Comparison of ENCODE assay signal across 9 cellular contexts in genomic region chr2:37523861-37524362, GRCh38.
DNase-seq lines count a peak whose midpoint lies in the region; ATAC-seq and TF ChIP-seq lines count a peak whose summit lies in the region.
"Had no signal": no experiment of that assay in that cellular context is flagged by ENCODE, and none has a peak within 500 bp of the region (broad histone marks: within the 10 kb centered on the region; RNA-seq: fewer than 3 reads in every experiment).

No MANE protein-coding gene starts in this region.

- DNase-seq in GM04503 (ENCODE audit: low read depth) (peak; percentile 67), SKM-1 (lab: John Stamatoyannopoulos, UW; ENCODE audit: unreplicated experiment) (peak; percentile 78), gastrocnemius medialis (peak; percentile 28 to 60), amniotic stem cell (lab: John Stamatoyannopoulos, UW) (no peak), DMS79 (lab: John Stamatoyannopoulos, UW) (no peak)
- no peak for DNase-seq in activated naive CD4-positive, alpha-beta T cell treated with anti-CD3 and anti-CD28 coated beads, Interleukin-2, amount 50 U/mL, for 72 hours (ENCODE audit: low spot score in 2 of 2)
- DNase-seq: NCI-H510A treated with DMSO at 0.1 percent for 48 hours had no signal

- no peaks in the 10 kb centered on the region for H3K9me3 Mint-ChIP-seq in activated naive CD4-positive, alpha-beta T cell treated with anti-CD3 and anti-CD28 coated beads, Interleukin-2, amount 50 U/mL, for 72 hours

- in situ Hi-C loops in gastrocnemius medialis (cut with MboI; ENCODE audit: low sequenced_read_pairs in 4 of 4) = no loop called here

- TF ChIP-seq POLR2A in gastroesophageal sphincter (IDR thresholded peaks at IDR 0.05) (no peak), gastrocnemius medialis (IDR thresholded peaks at IDR 0.05) (no peak)

- no peak for TF ChIP-seq EP300 in gastroesophageal sphincter (IDR thresholded peaks at IDR 0.05)

- intact Hi-C loops in gastrocnemius medialis (cut with DNase I; ENCODE audit: low total_unique reads) = loop anchor here (2.0 to 5.0 kb wide), 2 partner anchors 15 to 133 kb away; no protein-coding TSS in a partner anchor

- peaks cover 10 to 61% (median 16%) of the 10 kb centered on the region in 3 donors for H3K4me1 ChIP-seq in gastroesophageal sphincter
- peaks cover 14 to 16% of the 10 kb centered on the region in 2 donors for H3K4me1 ChIP-seq in gastrocnemius medialis

- no peaks in the 10 kb centered on the region for H3K27me3 ChIP-seq in gastroesophageal sphincter
- no peaks in the 10 kb centered on the region for H3K27me3 ChIP-seq in gastrocnemius medialis

- H3K27ac Mint-ChIP-seq in activated naive CD4-positive, alpha-beta T cell treated with anti-CD3 and anti-CD28 coated beads, Interleukin-2, amount 50 U/mL, for 72 hours = no peak overlapping the region

- H3K9me3 ChIP-seq in gastroesophageal sphincter (no peaks in the 10 kb centered on the region), gastrocnemius medialis (no peaks in the 10 kb centered on the region)

- TF ChIP-seq CTCF in gastroesophageal sphincter (IDR thresholded peaks at IDR 0.05) (no peak), gastrocnemius medialis (IDR thresholded peaks at IDR 0.05 in 4 of 5, conservative IDR thresholded peaks at IDR 0.05 in 1 of 5) (no peak)

- H3K27ac ChIP-seq in gastroesophageal sphincter (peak overlapping the region; percentile 74 to 79 (median 77)), gastrocnemius medialis (peak overlapping the region; percentile 3 to 65 (median 31))

- H3K36me3 Mint-ChIP-seq in activated naive CD4-positive, alpha-beta T cell treated with anti-CD3 and anti-CD28 coated beads, Interleukin-2, amount 50 U/mL, for 72 hours = no peaks in the 10 kb centered on the region

- H3K36me3 ChIP-seq in gastroesophageal sphincter = no peaks in the 10 kb centered on the region
- H3K36me3 ChIP-seq in gastrocnemius medialis = no peaks in the 10 kb centered on the region

- 0 to 3% methylated on average over 4 to 5 of the region's 5 CpGs for WGBS in gastroesophageal sphincter (ENCODE audit: low coverage in 1 of 2), 2 donors

- peak; percentile 96 for ATAC-seq in gastroesophageal sphincter
- ATAC-seq in gastrocnemius medialis = peak; percentile 96 to 98
- no peak for ATAC-seq in GM21381 (IDR thresholded peaks at IDR 0.05; ENCODE audit: unreplicated experiment)
- ATAC-seq in activated naive CD4-positive, alpha-beta T cell treated with anti-CD3 and anti-CD28 coated beads, Interleukin-2, amount 50 U/mL, for 72 hours = no peak

- H3K4me3 ChIP-seq in gastroesophageal sphincter = no peak overlapping the region
- H3K4me3 ChIP-seq in gastrocnemius medialis = no peak overlapping the region

Comparison
In these comparisons a context has a peak if more than half of its experiments do, and no peak if none do; other contexts are left out.
1. DNase-seq: peak in GM04503 (single experiment), SKM-1 (single experiment) and gastrocnemius medialis (2 of 2); none in amniotic stem cell (single experiment), activated naive CD4-positive, alpha-beta T cell treated with anti-CD3 and anti-CD28 coated beads, Interleukin-2, amount 50 U/mL, for 72 hours (0 of 2) and DMS79 (single experiment).
2. ATAC-seq: peak in gastroesophageal sphincter (single experiment) and gastrocnemius medialis (2 of 2); none in GM21381 (single experiment) and activated naive CD4-positive, alpha-beta T cell treated with anti-CD3 and anti-CD28 coated beads, Interleukin-2, amount 50 U/mL, for 72 hours (0 of 2).